ENCODE assay signal across 8 cellular contexts in genomic region chr4:1345905-1346780, GRCh38. TPM values are rescaled to one million over a fixed set of nuclear protein-coding genes. Genes with fewer than 3 reads are reported as not detected.
DNase-seq lines count a peak whose midpoint lies in the region; ATAC-seq and TF ChIP-seq lines count a peak whose summit lies in the region.

No MANE protein-coding gene starts in this region.

- peak overlapping the region; percentile 84 to 94 (median 90) for H3K27ac Mint-ChIP-seq in IgD-negative memory B cell
- H3K27ac Mint-ChIP-seq in central memory CD8-positive, alpha-beta T cell (ENCODE audit: low read depth), result peak overlapping the region; percentile 90

- peak; percentile 4 for ATAC-seq in GM21360 (IDR thresholded peaks at IDR 0.05; ENCODE audit: unreplicated experiment)
- peak; percentile 26 for ATAC-seq in central memory CD8-positive, alpha-beta T cell (replicated peaks; ENCODE audit: extremely low read depth, poor library complexity, severe bottlenecking)
- ATAC-seq in left colon, result peak; percentile 32

- 0 out of 2 replicates have a peak, but pooled peaks have one; percentile 5 for TF ChIP-seq CTCF in VCaP (conservative IDR thresholded peaks at IDR 0.05)

- peak overlapping the region; percentile 89 to 97 (median 94) for H3K4me3 Mint-ChIP-seq in IgD-negative memory B cell
- peak overlapping the region; percentile 87 for H3K4me3 Mint-ChIP-seq in central memory CD8-positive, alpha-beta T cell

- H3K36me3 Mint-ChIP-seq in IgD-negative memory B cell, result peaks cover 2% of the 10 kb centered on the region
- peaks cover 20% of the 10 kb centered on the region for H3K36me3 Mint-ChIP-seq in central memory CD8-positive, alpha-beta T cell (ENCODE audit: insufficient read depth)

- H3K9me3 Mint-ChIP-seq in IgD-negative memory B cell, result no peaks in the 10 kb centered on the region
- H3K9me3 Mint-ChIP-seq in central memory CD8-positive, alpha-beta T cell, result no peaks in the 10 kb centered on the region

- no peaks in the 10 kb centered on the region for H3K27me3 Mint-ChIP-seq in IgD-negative memory B cell
- H3K27me3 Mint-ChIP-seq in central memory CD8-positive, alpha-beta T cell, result no peaks in the 10 kb centered on the region

- peak overlapping the region; percentile 97 for H3K27ac ChIP-seq in VCaP

- intact Hi-C loops in left colon (cut with DNase I, micrococcal nuclease), result loop anchor here (10.0 kb wide), 2 partner anchors 81 to 101 kb away; partner anchors contain the start of gene CTBP1 (in 1 of the 2)

- peaks cover 6 to 23% (median 17%) of the 10 kb centered on the region in 3 donors for H3K4me1 Mint-ChIP-seq in IgD-negative memory B cell
- peaks cover 39% of the 10 kb centered on the region for H3K4me1 Mint-ChIP-seq in central memory CD8-positive, alpha-beta T cell

- DNase-seq in EL (peak; percentile 38), left colon (peak; percentile 70 to 74), amniotic stem cell (lab: John Stamatoyannopoulos, UW) (no peak)
- peak; percentile 26 to 34 for DNase-seq in central memory CD8-positive, alpha-beta T cell (ENCODE audit: low spot score in 2 of 2)
- peak; percentile 25 to 40 for DNase-seq in stimulated activated CD4-positive, alpha-beta T cell treated with anti-CD3 and anti-CD28 coated beads, Interleukin-2, amount 100 ng/mL, for 48 hours

RNA-seq across cellular contexts. Expression of gene UVSSA, which starts 0.9 kb away (rescaled TPM):
- 9.5 TPM for polyA plus RNA-seq in IgD-negative memory B cell
- total RNA-seq in left colon, result 10 to 100 TPM; 26.7 to 33.1 TPM

RNA-seq across cellular contexts. Expression of gene MAEA, which starts 56.5 kb away (rescaled TPM):
- polyA plus RNA-seq in IgD-negative memory B cell, result 67.1 TPM
- total RNA-seq in left colon, result 100 to 1,000 TPM in 1 of 2 donors, 10 to 100 TPM in 1; 88.7 to 101 TPM
